Comparison of ENCODE assay signal across 20 cellular contexts in the genomic region with DNA sequence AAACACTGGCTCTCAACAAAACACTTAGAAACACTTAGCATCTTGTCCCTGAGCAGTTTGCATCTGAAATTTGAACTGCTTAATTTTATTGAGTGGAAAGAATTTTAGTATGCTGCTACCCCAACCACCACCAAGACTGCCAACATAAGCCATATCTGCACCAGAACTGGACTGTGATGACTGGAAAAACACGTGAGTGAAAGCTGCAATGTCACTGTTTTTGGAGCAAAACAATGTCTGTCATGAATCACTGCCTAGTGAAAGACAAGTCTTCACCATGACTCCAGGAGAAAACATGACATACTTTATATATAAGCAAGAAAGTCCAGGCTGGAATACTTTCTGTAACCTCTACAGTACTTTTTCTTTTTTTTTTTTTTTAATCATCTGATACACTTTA.
A peak's percentile ranks its signal among the peaks of the same experiment; 100 is the strongest.
DNase-seq lines count a peak whose midpoint lies in the region; ATAC-seq, FAIRE-seq and TF ChIP-seq lines count a peak whose summit lies in the region.
"Had no signal": no experiment of that assay in that cellular context is flagged by ENCODE, and none has a peak within 500 bp of the region (broad histone marks: within the 10 kb centered on the region; RNA-seq: fewer than 3 reads in every experiment).

No MANE protein-coding gene starts in this region.

- no peak for TF ChIP-seq CTCF in bronchial epithelial cell (IDR thresholded peaks at IDR 0.05; ENCODE audit: insufficient read depth, low read length, severe bottlenecking)

- no peaks in the 10 kb centered on the region for H3K9me3 Mint-ChIP-seq in activated naive CD8-positive, alpha-beta T cell treated with anti-CD3 and anti-CD28 coated beads, Interleukin-2, amount 50 U/mL, for 24 hours
- H3K9me3 Mint-ChIP-seq: neural crest cell had no signal

- H3K36me3 ChIP-seq in bronchial epithelial cell (ENCODE audit: control insufficient read depth, insufficient read depth, low read length), result no peaks in the 10 kb centered on the region
- H3K36me3 ChIP-seq: BE2C had no signal

- peak; percentile 11 for DNase-seq in DMS53 (lab: John Stamatoyannopoulos, UW)
- no peak for DNase-seq in DMS53 treated with DMSO at 0.1 percent for 48 hours (lab: John Stamatoyannopoulos, UW; ENCODE audit: unreplicated experiment)
- peak; percentile 12 to 84 (median 58) for DNase-seq in NCI-H1417 (lab: John Stamatoyannopoulos, UW)
- peak; percentile 52 for DNase-seq in bronchial epithelial cell (ENCODE audit: low read depth)
- DNase-seq in myocyte (ENCODE audit: low read depth), result peak; percentile 4
- no peak for DNase-seq in activated naive CD8-positive, alpha-beta T cell treated with anti-CD3 and anti-CD28 coated beads, Interleukin-2, amount 50 U/mL, for 24 hours
- DNase-seq: 8988T; BE2C; effector memory CD4-positive, alpha-beta T cell; islet precursor cell; NCI-H1930; NCI-H526 treated with DMSO at 0.1 percent for 48 hours; PC-3; testis had no signal

- H3K27ac Mint-ChIP-seq in activated naive CD8-positive, alpha-beta T cell treated with anti-CD3 and anti-CD28 coated beads, Interleukin-2, amount 50 U/mL, for 24 hours, result no peak overlapping the region
- H3K27ac Mint-ChIP-seq: activated naive CD8-positive, alpha-beta T cell had no signal

- no peak overlapping the region for H3K4me3 Mint-ChIP-seq in activated naive CD8-positive, alpha-beta T cell treated with anti-CD3 and anti-CD28 coated beads, Interleukin-2, amount 50 U/mL, for 24 hours
- H3K4me3 Mint-ChIP-seq: activated naive CD8-positive, alpha-beta T cell; neural crest cell had no signal

- no peaks in the 10 kb centered on the region for H3K36me3 Mint-ChIP-seq in activated naive CD8-positive, alpha-beta T cell treated with anti-CD3 and anti-CD28 coated beads, Interleukin-2, amount 50 U/mL, for 24 hours (ENCODE audit: low read depth)
- H3K36me3 Mint-ChIP-seq: activated naive CD8-positive, alpha-beta T cell had no signal

- FAIRE-seq in bronchial epithelial cell (lab: Jason Lieb, UNC), result no peak
- FAIRE-seq: GM12892 had no signal

- ATAC-seq in GM19035 (IDR thresholded peaks at IDR 0.05; ENCODE audit: unreplicated experiment) (no peak), HG03378 (IDR thresholded peaks at IDR 0.05; ENCODE audit: unreplicated experiment) (no peak)
- ATAC-seq in activated naive CD8-positive, alpha-beta T cell treated with anti-CD3 and anti-CD28 coated beads, Interleukin-2, amount 50 U/mL, for 24 hours, result no peak
- ATAC-seq: activated CD4-positive, CD25-positive, alpha-beta regulatory T cell treated with anti-CD3 and anti-CD28 coated beads, Interleukin-2, amount 50 U/mL, for 24 hours; PC-3 had no signal

- H3K27me3 Mint-ChIP-seq in activated naive CD8-positive, alpha-beta T cell treated with anti-CD3 and anti-CD28 coated beads, Interleukin-2, amount 50 U/mL, for 24 hours, result no peaks in the 10 kb centered on the region
- H3K27me3 Mint-ChIP-seq: activated naive CD8-positive, alpha-beta T cell had no signal

- no peak overlapping the region for H3K4me3 ChIP-seq in bronchial epithelial cell (ENCODE audit: low read depth, low read length)
- H3K4me3 ChIP-seq: testis had no signal

- H3K27me3 ChIP-seq in bronchial epithelial cell (ENCODE audit: control insufficient read depth, insufficient read depth, low read length), result no peaks in the 10 kb centered on the region
- H3K27me3 ChIP-seq: BE2C, testis had no signal

- H3K4me1 Mint-ChIP-seq in activated naive CD8-positive, alpha-beta T cell treated with anti-CD3 and anti-CD28 coated beads, Interleukin-2, amount 50 U/mL, for 24 hours, result no peaks in the 10 kb centered on the region

Comparison
In these comparisons a context has a peak if more than half of its experiments do, and no peak if none do; other contexts are left out.
1. DNase-seq: peak in DMS53 (single experiment), NCI-H1417 (3 of 3), bronchial epithelial cell (single experiment) and myocyte (single experiment); none in DMS53 treated with DMSO at 0.1 percent for 48 hours (single experiment) and activated naive CD8-positive, alpha-beta T cell treated with anti-CD3 and anti-CD28 coated beads, Interleukin-2, amount 50 U/mL, for 24 hours (single experiment).